ENCODE assay signal across 8 cellular contexts in the genomic region with DNA sequence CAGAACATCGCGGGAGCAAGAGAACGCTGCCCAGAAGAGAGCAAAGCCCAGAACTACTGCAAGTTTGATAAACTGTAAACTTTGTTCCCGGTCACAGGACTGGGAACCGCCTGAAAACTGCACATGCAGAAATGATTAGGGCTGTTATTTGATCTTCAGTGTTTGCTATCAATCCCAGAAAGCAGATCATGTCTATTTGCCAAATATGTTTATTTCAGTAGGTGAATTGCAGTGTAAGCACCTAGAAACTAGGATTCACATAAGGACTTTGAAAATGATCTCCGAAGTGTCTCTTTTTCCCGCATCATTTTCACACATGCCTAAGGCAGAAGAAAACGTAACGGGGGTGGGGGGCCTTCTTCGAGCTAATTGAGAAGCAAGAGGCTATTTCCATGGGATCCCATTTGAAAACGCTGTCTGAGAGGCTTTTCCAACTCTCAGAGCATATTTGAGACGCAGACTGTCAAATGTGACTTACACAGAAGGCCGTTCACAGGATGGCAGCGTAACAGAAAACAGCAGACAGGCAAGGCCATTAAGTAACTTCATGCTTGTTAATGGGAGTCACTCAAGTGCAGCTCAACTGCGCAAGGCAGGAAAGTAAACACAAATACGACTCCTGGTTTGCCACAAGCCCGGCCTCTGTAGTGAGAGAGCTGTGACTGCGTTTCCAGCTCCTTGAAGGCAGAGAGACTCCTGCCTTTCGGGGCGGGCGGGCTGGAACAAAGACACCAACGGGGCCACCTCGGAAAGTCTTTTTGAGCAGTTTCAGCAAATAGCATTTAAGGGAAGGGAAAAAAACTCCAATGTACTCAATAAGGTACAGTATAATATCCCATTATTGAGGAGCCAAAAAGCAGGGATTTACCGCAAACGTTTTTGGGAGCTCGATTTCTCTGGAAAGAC.
DNase-seq lines count a peak whose midpoint lies in the region; ATAC-seq and TF ChIP-seq lines count a peak whose summit lies in the region.

No MANE protein-coding gene starts in this region.

- H3K4me3 Mint-ChIP-seq in osteocyte (ENCODE audit: unreplicated experiment), result peak overlapping the region; percentile 66

- H3K27ac Mint-ChIP-seq in osteocyte (ENCODE audit: unreplicated experiment), result peak overlapping the region; percentile 97

- no peaks in the 10 kb centered on the region for H3K36me3 Mint-ChIP-seq in osteocyte (ENCODE audit: unreplicated experiment)

- no peaks in the 10 kb centered on the region for H3K9me3 Mint-ChIP-seq in osteocyte (ENCODE audit: unreplicated experiment)

- in situ Hi-C loops in SK-MEL-5 (cut with HindIII; ENCODE audit: low pct_unique_long_range_greater_than_20kb, low sequenced_read_pairs), result no loop called here

- H3K4me3 ChIP-seq in foreskin fibroblast (ENCODE audit: low read depth in 1 of 2, low read length in 2 of 2), result peak overlapping the region; percentile 0 to 6
- no peak overlapping the region for H3K4me3 ChIP-seq in coronary artery

- no peak for ATAC-seq in HG03378 (IDR thresholded peaks at IDR 0.05; ENCODE audit: unreplicated experiment)

- peaks cover 75% of the 10 kb centered on the region for H3K4me1 Mint-ChIP-seq in osteocyte (ENCODE audit: unreplicated experiment)

- TF ChIP-seq CTCF in foreskin fibroblast (IDR thresholded peaks at IDR 0.05; ENCODE audit: low read depth, low read length) (no peak), osteocyte (IDR thresholded peaks at IDR 0.05) (no peak), coronary artery (IDR thresholded peaks at IDR 0.05) (no peak)

- DNase-seq in AG08395 (ENCODE audit: low spot score), result peak; percentile 87
- peak; percentile 87 for DNase-seq in HK-2 (ENCODE audit: unreplicated experiment)
- peak; percentile 81 for DNase-seq in SK-MEL-5 (ENCODE audit: low read depth, low spot score)
- peak; percentile 82 to 83 for DNase-seq in foreskin fibroblast
- no peak for DNase-seq in osteocyte (ENCODE audit: extremely low spot score, unreplicated experiment)
- no peak for DNase-seq in coronary artery (ENCODE audit: low spot score)
- DNase-seq in activated CD8-positive, alpha-beta memory T cell treated with anti-CD3 and anti-CD28 coated beads for 24 hours, result no peak

- H3K27ac ChIP-seq in coronary artery, result no peak overlapping the region

- no peaks in the 10 kb centered on the region for H3K27me3 Mint-ChIP-seq in osteocyte (ENCODE audit: unreplicated experiment)

Comparison
In these comparisons a context has a peak if more than half of its experiments do, and no peak if none do; other contexts are left out.
1. DNase-seq: peak in AG08395 (single experiment), HK-2 (single experiment), SK-MEL-5 (single experiment) and foreskin fibroblast (2 of 2); none in osteocyte (single experiment), coronary artery (single experiment) and activated CD8-positive, alpha-beta memory T cell treated with anti-CD3 and anti-CD28 coated beads for 24 hours (single experiment).